9 cellular contexts compared by ENCODE assay signal in genomic region chr1:88608139-88608943, GRCh38.
A peak's percentile ranks its signal among the peaks of the same experiment; 100 is the strongest.
DNase-seq lines count a peak whose midpoint lies in the region; ATAC-seq and TF ChIP-seq lines count a peak whose summit lies in the region.
"Had no signal": no experiment of that assay in that cellular context is flagged by ENCODE, and none has a peak within 500 bp of the region (broad histone marks: within the 10 kb centered on the region; RNA-seq: fewer than 3 reads in every experiment).

No MANE protein-coding gene starts in this region.

- no peaks in the 10 kb centered on the region for H3K36me3 Mint-ChIP-seq in stimulated activated memory B cell treated with anti-CD40 and anti-IgM and Interleukin-4, amounts not matched to agents 10 μg/mL and 1 μg/mL and 100 μg/mL, for 72 hours

- H3K9me3 Mint-ChIP-seq in stimulated activated memory B cell treated with anti-CD40 and anti-IgM and Interleukin-4, amounts not matched to agents 10 μg/mL and 1 μg/mL and 100 μg/mL, for 72 hours = no peaks in the 10 kb centered on the region

- H3K9me3 ChIP-seq in upper lobe of right lung = no peaks in the 10 kb centered on the region
- H3K9me3 ChIP-seq: SJCRH30 had no signal

- H3K27me3 ChIP-seq in upper lobe of right lung = no peaks in the 10 kb centered on the region
- H3K27me3 ChIP-seq: SJCRH30 had no signal

- H3K4me3 Mint-ChIP-seq in stimulated activated memory B cell treated with anti-CD40 and anti-IgM and Interleukin-4, amounts not matched to agents 10 μg/mL and 1 μg/mL and 100 μg/mL, for 72 hours = no peak overlapping the region

- DNase-seq in CD1c-positive myeloid dendritic cell (ENCODE audit: extremely low spot score) (peak; percentile 2), RPMI8226 (peak; percentile 20), fibroblast of the aortic adventitia (ENCODE audit: low read depth) (peak; percentile 43), upper lobe of right lung (no peak), NCI-H187 (lab: John Stamatoyannopoulos, UW) (no peak)

- intact Hi-C loops in upper lobe of right lung (cut with DNase I) = no loop called here

- H3K4me1 ChIP-seq in upper lobe of right lung = peaks cover 5% of the 10 kb centered on the region

- TF ChIP-seq CTCF in fibroblast of the aortic adventitia (IDR thresholded peaks at IDR 0.05; ENCODE audit: insufficient read depth, low read length) (peak; percentile 73), upper lobe of right lung (IDR thresholded peaks at IDR 0.05) (peak; percentile 50)

- peak; percentile 81 for ATAC-seq in GM18868 (IDR thresholded peaks at IDR 0.05; ENCODE audit: unreplicated experiment)
- peak; percentile 84 for ATAC-seq in HG03469 (IDR thresholded peaks at IDR 0.05; ENCODE audit: unreplicated experiment)
- ATAC-seq in upper lobe of right lung = peak; percentile 54
- ATAC-seq in stimulated activated memory B cell treated with anti-CD40 and anti-IgM and Interleukin-4, amounts not matched to agents 10 μg/mL and 1 μg/mL and 100 μg/mL, for 72 hours = no peak

- no peak overlapping the region for H3K27ac ChIP-seq in upper lobe of right lung
- H3K27ac ChIP-seq: SJCRH30 had no signal

- H3K27ac Mint-ChIP-seq in stimulated activated memory B cell treated with anti-CD40 and anti-IgM and Interleukin-4, amounts not matched to agents 10 μg/mL and 1 μg/mL and 100 μg/mL, for 72 hours = no peak overlapping the region

- H3K36me3 ChIP-seq in upper lobe of right lung = no peaks in the 10 kb centered on the region
- H3K36me3 ChIP-seq: SJCRH30 had no signal

- H3K4me1 Mint-ChIP-seq in stimulated activated memory B cell treated with anti-CD40 and anti-IgM and Interleukin-4, amounts not matched to agents 10 μg/mL and 1 μg/mL and 100 μg/mL, for 72 hours = no peaks in the 10 kb centered on the region

- H3K27me3 Mint-ChIP-seq in stimulated activated memory B cell treated with anti-CD40 and anti-IgM and Interleukin-4, amounts not matched to agents 10 μg/mL and 1 μg/mL and 100 μg/mL, for 72 hours = peaks cover 7% of the 10 kb centered on the region

- H3K4me3 ChIP-seq in fibroblast of the aortic adventitia (ENCODE audit: low read depth, low read length) = no peak overlapping the region
- H3K4me3 ChIP-seq in upper lobe of right lung = no peak overlapping the region
- H3K4me3 ChIP-seq: SJCRH30 had no signal

Comparison
In these comparisons a context has a peak if more than half of its experiments do, and no peak if none do; other contexts are left out.
1. DNase-seq: peak in CD1c-positive myeloid dendritic cell (single experiment), RPMI8226 (single experiment) and fibroblast of the aortic adventitia (single experiment); none in upper lobe of right lung (single experiment) and NCI-H187 (0 of 2).